Comparison of ENCODE assay signal across 8 cellular contexts in genomic region chr1:66300986-66301451, GRCh38.
DNase-seq lines count a peak whose midpoint lies in the region; ATAC-seq and TF ChIP-seq lines count a peak whose summit lies in the region.

No MANE protein-coding gene starts in this region.

- H3K36me3 ChIP-seq in left ventricle myocardium inferior (no peaks in the 10 kb centered on the region), suprapubic skin (no peaks in the 10 kb centered on the region), Caco-2 (ENCODE audit: control insufficient read depth, insufficient read depth, low read length) (no peaks in the 10 kb centered on the region)

- H3K27me3 ChIP-seq in left ventricle myocardium inferior (ENCODE audit: low read depth) (no peaks in the 10 kb centered on the region), suprapubic skin (no peaks in the 10 kb centered on the region), Caco-2 (replicated peaks; ENCODE audit: control insufficient read depth, insufficient read depth, low read length) (no peaks in the 10 kb centered on the region)

- H3K4me1 Mint-ChIP-seq in Caco-2 (ENCODE audit: low read depth, unreplicated experiment) = no peaks in the 10 kb centered on the region

- no peak for TF ChIP-seq POLR2A in suprapubic skin (IDR thresholded peaks at IDR 0.05)

- CTCF ChIA-PET in Caco-2 (lab: Charles Lee) = interaction anchor here (0.6 kb wide), 1 partner anchor 59 kb away, joined by 3 read pairs; no protein-coding TSS in a partner anchor

- TF ChIP-seq CTCF in GM20000 (IDR thresholded peaks at IDR 0.05; ENCODE audit: extremely low read depth, missing control alignments) = no peak
- no peak for TF ChIP-seq CTCF in left ventricle myocardium inferior (IDR thresholded peaks at IDR 0.05; ENCODE audit: borderline replicate concordance)
- no peak for TF ChIP-seq CTCF in suprapubic skin (IDR thresholded peaks at IDR 0.05)
- TF ChIP-seq CTCF in Caco-2 (IDR thresholded peaks at IDR 0.05; ENCODE audit: insufficient read depth in 1 of 2, low read depth in 1 of 2, low read length in 1 of 2, severe bottlenecking in 1 of 2, unreplicated experiment in 1 of 2) = no peak

- POLR2A ChIA-PET in Caco-2 (lab: Charles Lee) = no interaction called here

- H3K9me3 ChIP-seq in left ventricle myocardium inferior (replicated peaks) = no peaks in the 10 kb centered on the region
- no peaks in the 10 kb centered on the region for H3K9me3 ChIP-seq in suprapubic skin
- no peaks in the 10 kb centered on the region for H3K9me3 ChIP-seq in Caco-2

- WGBS in suprapubic skin = 42% methylated on average over 4 of the region's 4 CpGs

- H3K27ac ChIP-seq in left ventricle myocardium inferior (replicated peaks) (peak overlapping the region; percentile 59), suprapubic skin (no peak overlapping the region)

- no peaks in the 10 kb centered on the region for H3K36me3 Mint-ChIP-seq in Caco-2 (ENCODE audit: insufficient read depth, unreplicated experiment)

- H3K27ac Mint-ChIP-seq in Caco-2 (ENCODE audit: unreplicated experiment) = no peak overlapping the region

- H3K4me3 ChIP-seq in left ventricle myocardium inferior (peak overlapping the region; percentile 44), suprapubic skin (peak overlapping the region; percentile 15), Caco-2 (ENCODE audit: low read depth, low read length) (no peak overlapping the region)

- no peaks in the 10 kb centered on the region for H3K9me3 Mint-ChIP-seq in Caco-2 (ENCODE audit: unreplicated experiment)

- H3K27me3 Mint-ChIP-seq in Caco-2 (ENCODE audit: insufficient read depth, unreplicated experiment) = peaks cover 3% of the 10 kb centered on the region

- no peak overlapping the region for H3K4me3 Mint-ChIP-seq in Caco-2 (ENCODE audit: unreplicated experiment)

- intact Hi-C loops in left ventricle myocardium inferior (cut with micrococcal nuclease) (no loop called here), Caco-2 (cut with micrococcal nuclease; ENCODE audit: unreplicated experiment) (no loop called here)

- BruUV-seq in Caco-2 (replicated peaks; lab: Mats Ljungman, UMichigan) = no TSS peak

- TF ChIP-seq EP300 in suprapubic skin (IDR thresholded peaks at IDR 0.05) = no peak

- peaks cover 37% of the 10 kb centered on the region for H3K4me1 ChIP-seq in left ventricle myocardium inferior
- peaks cover 33% of the 10 kb centered on the region for H3K4me1 ChIP-seq in suprapubic skin
- no peaks in the 10 kb centered on the region for H3K4me1 ChIP-seq in Caco-2

- DNase-seq in DMS53 (lab: John Stamatoyannopoulos, UW) (peak; percentile 60), GM20000 (ENCODE audit: low spot score) (peak; percentile 36), left ventricle myocardium inferior (no peak), suprapubic skin (ENCODE audit: low spot score in 2 of 2) (no peak), Caco-2 (no peak), OCI-M2 (lab: John Stamatoyannopoulos, UW; ENCODE audit: unreplicated experiment) (no peak)
- peak; percentile 37 to 48 for DNase-seq in activated CD4-positive, alpha-beta T cell treated with anti-CD3 and anti-CD28 coated beads, Interleukin-2, amount 50 U/mL, for 48 hours

- ATAC-seq in HG03520 (IDR thresholded peaks at IDR 0.05; ENCODE audit: unreplicated experiment) = peak; percentile 88

Comparison
In these comparisons a context has a peak if more than half of its experiments do, and no peak if none do; other contexts are left out.
1. DNase-seq: peak in DMS53 (single experiment), GM20000 (single experiment) and activated CD4-positive, alpha-beta T cell treated with anti-CD3 and anti-CD28 coated beads, Interleukin-2, amount 50 U/mL, for 48 hours (2 of 2); none in left ventricle myocardium inferior (single experiment), suprapubic skin (0 of 2), Caco-2 (0 of 2) and OCI-M2 (single experiment).